8 cellular contexts compared by ENCODE assay signal in the genomic region with DNA sequence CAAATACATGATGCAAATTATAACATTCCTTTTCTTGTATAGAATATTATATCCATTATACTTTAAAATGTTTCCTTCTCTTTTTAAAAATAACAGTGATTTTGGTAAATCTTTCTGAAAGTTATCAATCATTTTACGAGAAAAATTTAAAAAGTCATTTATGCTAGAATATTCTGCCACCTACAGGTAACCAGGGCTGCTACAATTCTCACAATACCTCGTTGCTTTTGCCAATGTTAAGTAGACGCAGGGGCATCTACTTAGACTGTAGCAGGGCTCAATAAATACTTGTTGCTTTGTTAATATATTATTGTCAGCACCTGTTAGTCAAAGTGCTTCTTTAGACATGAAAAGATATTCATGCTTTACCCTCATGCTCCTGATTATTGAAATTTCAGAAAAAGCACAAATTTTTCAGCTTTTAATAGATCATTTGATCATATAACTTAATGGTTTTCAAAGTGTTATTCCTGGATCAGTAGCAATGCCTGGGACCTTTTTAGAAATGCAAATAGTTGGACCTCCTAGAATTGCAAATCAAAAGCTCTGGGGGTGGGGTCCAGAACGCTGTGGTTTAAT.
DNase-seq lines count a peak whose midpoint lies in the region; ATAC-seq and TF ChIP-seq lines count a peak whose summit lies in the region.

No MANE protein-coding gene starts in this region.

- H3K27me3 ChIP-seq in RWPE2 (ENCODE audit: insufficient read depth, poor library complexity, severe bottlenecking) (peaks cover 3% of the 10 kb centered on the region), spleen (replicated peaks in 1 of 7) (no peaks in the 10 kb centered on the region)

- no peaks in the 10 kb centered on the region for H3K27me3 Mint-ChIP-seq in activated naive CD8-positive, alpha-beta T cell treated with anti-CD3 and anti-CD28 coated beads, Interleukin-2, amount 50 U/mL, for 24 hours
- H3K27me3 Mint-ChIP-seq in naive thymus-derived CD8-positive, alpha-beta T cell, result peaks cover 0 to 1% (median 0%) of the 10 kb centered on the region in 5 donors

- H3K9me3 ChIP-seq in RWPE2 (ENCODE audit: severe bottlenecking), result no peaks in the 10 kb centered on the region
- H3K9me3 ChIP-seq in spleen, result no peaks in the 10 kb centered on the region

- TF ChIP-seq CTCF in RWPE2 (IDR thresholded peaks at IDR 0.05; ENCODE audit: poor library complexity, severe bottlenecking), result peak; percentile 78
- TF ChIP-seq CTCF in spleen (IDR thresholded peaks at IDR 0.05 in 8 of 11, conservative IDR thresholded peaks at IDR 0.05 in 3 of 11), result peak in 8 of 11 experiments; percentile 14 to 59 (median 33)

- DNase-seq in NCI-H2171 treated with DMSO at 0.1 percent for 48 hours (lab: John Stamatoyannopoulos, UW) (peak; percentile 4), NCI-H2171 (lab: John Stamatoyannopoulos, UW) (no peak), RWPE2 (ENCODE audit: low spot score) (no peak), globus pallidus (ENCODE audit: low spot score) (peak; percentile 23), spleen (no peak)
- no peak for DNase-seq in activated naive CD8-positive, alpha-beta T cell treated with anti-CD3 and anti-CD28 coated beads, Interleukin-2, amount 50 U/mL, for 24 hours
- DNase-seq in naive thymus-derived CD8-positive, alpha-beta T cell, result no peak

- H3K4me1 Mint-ChIP-seq in activated naive CD8-positive, alpha-beta T cell treated with anti-CD3 and anti-CD28 coated beads, Interleukin-2, amount 50 U/mL, for 24 hours, result no peaks in the 10 kb centered on the region
- no peaks in the 10 kb centered on the region for H3K4me1 Mint-ChIP-seq in naive thymus-derived CD8-positive, alpha-beta T cell

- no peak overlapping the region for H3K27ac ChIP-seq in RWPE2 (ENCODE audit: poor library complexity, severe bottlenecking)
- no peak overlapping the region for H3K27ac ChIP-seq in spleen

- ATAC-seq in RWPE2 (ENCODE audit: low read depth), result no peak; the same call in 2 of the 3 replicates
- no peak for ATAC-seq in GM18520 (IDR thresholded peaks at IDR 0.05; ENCODE audit: unreplicated experiment)
- ATAC-seq in activated naive CD8-positive, alpha-beta T cell treated with anti-CD3 and anti-CD28 coated beads, Interleukin-2, amount 50 U/mL, for 24 hours, result no peak
- no peak for ATAC-seq in naive thymus-derived CD8-positive, alpha-beta T cell

- intact Hi-C loops in spleen (cut with DNase I; ENCODE audit: low total_unique reads), result loop anchor here (5.0 kb wide), 1 partner anchor 336 kb away; no protein-coding TSS in a partner anchor

- H3K9me3 Mint-ChIP-seq in activated naive CD8-positive, alpha-beta T cell treated with anti-CD3 and anti-CD28 coated beads, Interleukin-2, amount 50 U/mL, for 24 hours, result peaks cover 15% of the 10 kb centered on the region
- peaks cover 4 to 15% (median 9%) of the 10 kb centered on the region in 9 donors for H3K9me3 Mint-ChIP-seq in naive thymus-derived CD8-positive, alpha-beta T cell

- H3K4me1 ChIP-seq in RWPE2 (ENCODE audit: insufficient read depth, poor library complexity, severe bottlenecking) (no peaks in the 10 kb centered on the region), spleen (no peaks in the 10 kb centered on the region)

- no peak overlapping the region for H3K4me3 Mint-ChIP-seq in activated naive CD8-positive, alpha-beta T cell treated with anti-CD3 and anti-CD28 coated beads, Interleukin-2, amount 50 U/mL, for 24 hours
- no peak overlapping the region for H3K4me3 Mint-ChIP-seq in naive thymus-derived CD8-positive, alpha-beta T cell

- POLR2A ChIA-PET in naive thymus-derived CD8-positive, alpha-beta T cell (lab: Charles Lee), result no interaction called here

- H3K36me3 ChIP-seq in RWPE2 (ENCODE audit: low read depth) (no peaks in the 10 kb centered on the region), spleen (no peaks in the 10 kb centered on the region)

- H3K36me3 Mint-ChIP-seq in activated naive CD8-positive, alpha-beta T cell treated with anti-CD3 and anti-CD28 coated beads, Interleukin-2, amount 50 U/mL, for 24 hours (ENCODE audit: low read depth), result no peaks in the 10 kb centered on the region
- H3K36me3 Mint-ChIP-seq in naive thymus-derived CD8-positive, alpha-beta T cell, result peaks cover 0 to 5% (median 0%) of the 10 kb centered on the region in 3 donors

- H3K4me3 ChIP-seq in RWPE2 (ENCODE audit: severe bottlenecking) (no peak overlapping the region), spleen (no peak overlapping the region)

- WGBS in spleen, 5 donors, result 12 to 26% (median 18%) methylated on average over 4 of the region's 4 CpGs

- no peak for TF ChIP-seq POLR2A in spleen (IDR thresholded peaks at IDR 0.05)

- no peak overlapping the region for H3K27ac Mint-ChIP-seq in activated naive CD8-positive, alpha-beta T cell treated with anti-CD3 and anti-CD28 coated beads, Interleukin-2, amount 50 U/mL, for 24 hours
- no peak overlapping the region for H3K27ac Mint-ChIP-seq in naive thymus-derived CD8-positive, alpha-beta T cell

Comparison
In these comparisons a context has a peak if more than half of its experiments do, and no peak if none do; other contexts are left out.
1. DNase-seq: peak in NCI-H2171 treated with DMSO at 0.1 percent for 48 hours (single experiment) and globus pallidus (single experiment); none in NCI-H2171 (single experiment), RWPE2 (single experiment), spleen (single experiment), activated naive CD8-positive, alpha-beta T cell treated with anti-CD3 and anti-CD28 coated beads, Interleukin-2, amount 50 U/mL, for 24 hours (single experiment) and naive thymus-derived CD8-positive, alpha-beta T cell (0 of 10).